8 cellular contexts compared by ENCODE assay signal in genomic region chr12:76020731-76021672, GRCh38. TPM values are rescaled to one million over a fixed set of nuclear protein-coding genes. Genes with fewer than 3 reads are reported as not detected.
DNase-seq lines count a peak whose midpoint lies in the region; ATAC-seq, FAIRE-seq and TF ChIP-seq lines count a peak whose summit lies in the region.

No MANE protein-coding gene starts in this region.

- no peak overlapping the region for H3K14ac ChIP-seq in H1 (ENCODE audit: insufficient read length)
- no peak overlapping the region for H3K14ac ChIP-seq in trophoblast cell (ENCODE audit: low read length)

- H3K79me2 ChIP-seq in H1 (ENCODE audit: control insufficient read depth in 1 of 2, insufficient read depth in 2 of 2, low read length in 2 of 2): no peaks in the 10 kb centered on the region
- no peaks in the 10 kb centered on the region for H3K79me2 ChIP-seq in trophoblast cell (ENCODE audit: control insufficient read depth, insufficient read depth, low read length, poor library complexity)

- H3K23me2 ChIP-seq in H1 (ENCODE audit: low read depth, low read length): no peaks in the 10 kb centered on the region

- TF ChIP-seq RAD21 in H1 (IDR thresholded peaks at IDR 0.05 in 1 of 2, conservative IDR thresholded peaks at IDR 0.05 in 1 of 2; ENCODE audit: low read depth in 2 of 2, low read length in 2 of 2): no peak

- H3K27ac ChIP-seq in H1 (ENCODE audit: low read depth, low read length) (no peak overlapping the region), trophoblast cell (ENCODE audit: low read depth, low read length) (peak overlapping the region; percentile 82)

- TF ChIP-seq CTCF in H1 (IDR thresholded peaks at IDR 0.05; ENCODE audit: control extremely low read depth in 1 of 3, insufficient read depth in 1 of 3, low read depth in 1 of 3, low read length in 3 of 3): no peak

- 0 out of 2 replicates have a peak overlapping the region, but pooled peaks have one; percentile 2 for H2BK15ac ChIP-seq in H1 (ENCODE audit: low read length)

- H2BK5ac ChIP-seq in H1 (ENCODE audit: low read depth, low read length): 0 out of 2 replicates have a peak overlapping the region, but pooled peaks have one; percentile 61
- peak overlapping the region; percentile 81 for H2BK5ac ChIP-seq in trophoblast cell (ENCODE audit: low read depth, low read length, poor library complexity)

- no peak overlapping the region for H4K5ac ChIP-seq in H1 (ENCODE audit: insufficient read length, low read depth, low read length)

- H2AFZ ChIP-seq in H1 (ENCODE audit: low read length) (no peak overlapping the region), trophoblast cell (ENCODE audit: insufficient read depth, low read length, poor library complexity) (no peak overlapping the region)

- H3K36me3 ChIP-seq in H1 (ENCODE audit: control insufficient read depth in 2 of 4, insufficient read depth in 4 of 4, low read length in 3 of 4) (no peaks in the 10 kb centered on the region), trophoblast cell (ENCODE audit: control insufficient read depth in 1 of 2, insufficient read depth in 2 of 2, low read length in 2 of 2) (no peaks in the 10 kb centered on the region)

- H3K9me3 ChIP-seq in H1 (ENCODE audit: insufficient read depth in 2 of 2, low read depth in 1 of 2, low read length in 1 of 2) (no peaks in the 10 kb centered on the region), trophoblast cell (ENCODE audit: insufficient read depth, low read depth, low read length) (no peaks in the 10 kb centered on the region)

- no peak overlapping the region for H2BK120ac ChIP-seq in H1 (replicated peaks; ENCODE audit: low read depth, low read length)
- peak overlapping the region; percentile 75 for H2BK120ac ChIP-seq in trophoblast cell (ENCODE audit: insufficient read depth, low read length, poor library complexity)

- H3K79me1 ChIP-seq in H1 (ENCODE audit: low read depth, low read length) (no peaks in the 10 kb centered on the region), trophoblast cell (ENCODE audit: low read length) (peaks cover 17% of the 10 kb centered on the region)

- no peak for TF ChIP-seq EP300 in H1 (IDR thresholded peaks at IDR 0.05; ENCODE audit: borderline replicate concordance in 1 of 2, low read depth in 2 of 2, low read length in 2 of 2)

- H4K8ac ChIP-seq in H1 (ENCODE audit: extremely low read depth, insufficient read depth, low read length) (no peak overlapping the region), trophoblast cell (ENCODE audit: low read depth, low read length) (no peak overlapping the region)

- no peak overlapping the region for H3K4me2 ChIP-seq in H1 (ENCODE audit: insufficient read depth in 1 of 2, low read depth in 2 of 2, low read length in 2 of 2)
- H3K4me2 ChIP-seq in trophoblast cell (ENCODE audit: low read length): peak overlapping the region; percentile 31

- H4K91ac ChIP-seq in H1 (replicated peaks; ENCODE audit: insufficient read length, low read length): no peak overlapping the region
- H4K91ac ChIP-seq in trophoblast cell (ENCODE audit: low read depth, low read length): peak overlapping the region; percentile 28

- H2AK5ac ChIP-seq in H1 (ENCODE audit: low read depth, low read length) (no peak overlapping the region), trophoblast cell (ENCODE audit: low read length) (no peak overlapping the region)

- no peak for TF ChIP-seq POLR2A in H1 (IDR thresholded peaks at IDR 0.05; ENCODE audit: control extremely low read depth in 1 of 2, low read depth in 2 of 2, low read length in 2 of 2)

- peak; percentile 88 for DNase-seq in HT-29 (ENCODE audit: low spot score)
- no peak for DNase-seq in H1 (ENCODE audit: low read depth in 1 of 2, low spot score in 2 of 2)
- peak; percentile 82 to 87 for DNase-seq in trophoblast cell
- no peak for DNase-seq in NCI-H2227 treated with DMSO at 0.1 percent for 48 hours (lab: John Stamatoyannopoulos, UW)
- no peak for DNase-seq in NCI-H1105 (lab: John Stamatoyannopoulos, UW)

- no peak overlapping the region for H2BK20ac ChIP-seq in H1 (ENCODE audit: low read length)

- H3K4ac ChIP-seq in H1 (replicated peaks; ENCODE audit: insufficient read length, low read depth, low read length) (no peak overlapping the region), trophoblast cell (ENCODE audit: low read depth, low read length) (no peak overlapping the region)

- H3K56ac ChIP-seq in H1 (replicated peaks; ENCODE audit: insufficient read length, low read depth, low read length): no peak overlapping the region

- 90% methylated on average over 15 of the region's 15 CpGs; no CpG with 5 or more reads in 1 of the 2 experiments for WGBS in H1 (ENCODE audit: extremely low coverage in 1 of 2, insufficient coverage in 1 of 2, insufficient read length in 1 of 2, insufficient replicate concordance in 2 of 2, low coverage in 1 of 2, low lambda C conversion rate in 2 of 2, missing lambda C conversion rate in 1 of 2), 2 experiments
- no CpG with 5 or more reads among the region's 15 CpGs for whole genome bisulfite sequencing in trophoblast cell (ENCODE audit: extremely low coverage, insufficient coverage, insufficient read length)

- peaks cover 6 to 17% (median 11%) of the 10 kb centered on the region in 4 experiments; a peak in 5 of 7 replicates for H3K4me1 ChIP-seq in H1 (replicated peaks in 1 of 4; ENCODE audit: control insufficient read depth in 3 of 4, insufficient read depth in 4 of 4, low read length in 3 of 4)
- peaks cover 12 to 16% of the 10 kb centered on the region in 2 experiments for H3K4me1 ChIP-seq in trophoblast cell (ENCODE audit: control insufficient read depth in 1 of 2, insufficient read depth in 2 of 2, low read length in 2 of 2)

- no peak overlapping the region for H4K12ac ChIP-seq in trophoblast cell (ENCODE audit: low read depth, low read length)

- POLR2A ChIA-PET in H1 (lab: Charles Lee; ENCODE audit: partially characterized antibody): interaction anchor here (0.6 to 6.6 kb wide), 5 partner anchors 10 to 192 kb away, joined by 3 to 29 read pairs (median 3); partner anchors contain the start of gene PHLDA1

- H2BK12ac ChIP-seq in H1 (ENCODE audit: low read depth, low read length): 0 out of 2 replicates have a peak overlapping the region, but pooled peaks have one; percentile 19
- H2BK12ac ChIP-seq in trophoblast cell (ENCODE audit: low read length): peak overlapping the region; percentile 87

- peak; percentile 98 for FAIRE-seq in A204.1 (lab: Jason Lieb, UNC)
- no peak for FAIRE-seq in H1 (lab: Jason Lieb, UNC)

- H3K23ac ChIP-seq in H1 (ENCODE audit: insufficient read length): no peak overlapping the region
- no peak overlapping the region for H3K23ac ChIP-seq in trophoblast cell (ENCODE audit: low read length)

- H3K9ac ChIP-seq in H1 (replicated peaks in 1 of 4; ENCODE audit: extremely low read depth in 1 of 4, low read depth in 3 of 4, low read length in 3 of 4) (no peak overlapping the region), trophoblast cell (ENCODE audit: low read length) (no peak overlapping the region)

- H3K18ac ChIP-seq in H1 (ENCODE audit: extremely low read depth, low read length) (no peak overlapping the region), trophoblast cell (ENCODE audit: low read length) (no peak overlapping the region)

- CTCF ChIA-PET in H1 (lab: Charles Lee; ENCODE audit: partially characterized antibody): interaction anchor here (0.7 to 1.2 kb wide), 2 partner anchors 10 to 16 kb away, joined by 3 read pairs; no protein-coding TSS in a partner anchor

- ATAC-seq in GM19324 (IDR thresholded peaks at IDR 0.05; ENCODE audit: low FRiP score, unreplicated experiment): peak; percentile 38
- ATAC-seq in activated CD4-positive, CD25-positive, alpha-beta regulatory T cell treated with anti-CD3 and anti-CD28 coated beads, Interleukin-2, amount 50 U/mL, for 24 hours: peak; percentile 87

- H4K20me1 ChIP-seq in H1 (replicated peaks in 1 of 2; ENCODE audit: control insufficient read depth in 1 of 2, insufficient read depth in 2 of 2, low read length in 2 of 2): no peaks in the 10 kb centered on the region

- H3K27me3 ChIP-seq in H1 (replicated peaks in 1 of 4; ENCODE audit: control insufficient read depth in 3 of 4, extremely low read depth in 1 of 4, insufficient read depth in 3 of 4, low read length in 3 of 4) (no peaks in the 10 kb centered on the region), trophoblast cell (ENCODE audit: insufficient read depth, low read length) (no peaks in the 10 kb centered on the region)

- H3K4me3 ChIP-seq in H1 (ENCODE audit: extremely low read depth in 1 of 4, insufficient read depth in 2 of 4, low read depth in 3 of 4, low read length in 4 of 4) (no peak overlapping the region), trophoblast cell (ENCODE audit: low read depth, low read length) (no peak overlapping the region)

TF ChIP-seq in H1, 55 proteins besides CTCF, POLR2A, EP300 and RAD21 (continues in another document):
- no peak for TF ChIP-seq GTF2F1 (IDR thresholded peaks at IDR 0.05; ENCODE audit: borderline replicate concordance, low read depth, low read length)
- no peak for TF ChIP-seq KDM4A (IDR thresholded peaks at IDR 0.05; ENCODE audit: low read depth, low read length, severe bottlenecking)
- no peak for TF ChIP-seq HDAC2 (IDR thresholded peaks at IDR 0.05; ENCODE audit: borderline replicate concordance in 1 of 2, low read depth in 2 of 2, low read length in 2 of 2)
- TF ChIP-seq SP2 (IDR thresholded peaks at IDR 0.05; ENCODE audit: low read length): no peak
- TF ChIP-seq TAF7 (optimal IDR thresholded peaks at IDR 0.05; ENCODE audit: borderline replicate concordance, low read depth, low read length): no peak
- TF ChIP-seq TCF12 (IDR thresholded peaks at IDR 0.05; ENCODE audit: low read depth, low read length): no peak
- TF ChIP-seq SIX5 (IDR thresholded peaks at IDR 0.05; ENCODE audit: low read depth, low read length): no peak
- no peak for TF ChIP-seq CBX8 (IDR thresholded peaks at IDR 0.05; ENCODE audit: borderline replicate concordance, low read depth, low read length)
- TF ChIP-seq SRF (IDR thresholded peaks at IDR 0.05; ENCODE audit: low read depth, low read length): no peak
- no peak for TF ChIP-seq RXRA (IDR thresholded peaks at IDR 0.05; ENCODE audit: insufficient read depth, low read depth, low read length)
- no peak for TF ChIP-seq TAF1 (IDR thresholded peaks at IDR 0.05; ENCODE audit: low read depth, low read length)
- no peak for TF ChIP-seq ZNF274 (IDR thresholded peaks at IDR 0.05; ENCODE audit: borderline replicate concordance, extremely low read depth, low read length)

RNA-seq across cellular contexts. Expression of gene PHLDA1, which starts 10.6 kb away (rescaled TPM):
- 38.5 and 41.7 TPM in 2 replicates for total RNA-seq in HT-29 (2014; rRNA removed; shearing (Covaris generic))
- total RNA-seq in H1 (2021; fragmentation: NEBNext Ultra II Directional; extraction: Animal tissue kit (Norgen Biotek cat#: 25700)): 19.4 and 19.8 TPM in 2 replicates
- polyA plus RNA-seq in H1 (2011; rRNA removed): 18.6 and 18.9 TPM in 2 replicates
- polyA plus RNA-seq in H1 (2011; cell fraction: cytosol; rRNA removed): 14.4 TPM
- polyA plus RNA-seq in H1 (2011; cell fraction: nucleus; rRNA removed): 8.7 TPM
- polyA plus RNA-seq in H1 (2012, experiment 1 of 2): 14.0 to 17.3 TPM (median 16.6 TPM) in 4 replicates
- polyA plus RNA-seq in H1 (2012, experiment 2 of 2): 8.5 TPM
- polyA plus RNA-seq in H1 (2013, experiment 1 of 2): 13.1 TPM
- polyA plus RNA-seq in H1 (2013, experiment 2 of 2): 13.4 TPM
- polyA minus RNA-seq in H1 (2011; rRNA and poly(A)+ RNA removed): 10.9 and 13.3 TPM in 2 replicates
- polyA minus RNA-seq in H1 (2011; cell fraction: cytosol; rRNA and poly(A)+ RNA removed): 27.4 TPM
- 19.7 TPM for polyA minus RNA-seq in H1 (2011; cell fraction: nucleus; rRNA and poly(A)+ RNA removed)
- polyA plus RNA-seq in trophoblast cell (2013): 3.8 and 4.5 TPM in 2 replicates

Comparison
In these comparisons a context has a peak if more than half of its experiments do, and no peak if none do; other contexts are left out.
1. DNase-seq: peak in HT-29 (single experiment) and trophoblast cell (2 of 2); none in H1 (0 of 2), NCI-H2227 treated with DMSO at 0.1 percent for 48 hours (single experiment) and NCI-H1105 (single experiment).